Comparison of ENCODE assay signal across 10 cellular contexts in genomic region chr9:136977223-136978072, GRCh38. TPM values are rescaled to one million over a fixed set of nuclear protein-coding genes. Genes with fewer than 3 reads are reported as not detected.
DNase-seq lines count a peak whose midpoint lies in the region; ATAC-seq, FAIRE-seq and TF ChIP-seq lines count a peak whose summit lies in the region.
"Had no signal": no experiment of that assay in that cellular context is flagged by ENCODE, and none has a peak within 500 bp of the region (broad histone marks: within the 10 kb centered on the region; RNA-seq: fewer than 3 reads in every experiment).

PTGDS (plus strand) TSS chr9:136977504; CDS start chr9:136977579, 75 bp downstream.

- H3K4me3 Mint-ChIP-seq in GM23338: peak within 1 kb of the TSS; percentile 64
- peak within 1 kb of the TSS; percentile 52 for H3K4me3 Mint-ChIP-seq in central memory CD8-positive, alpha-beta T cell
- H3K4me3 Mint-ChIP-seq: activated naive CD8-positive, alpha-beta T cell treated with anti-CD3 and anti-CD28 coated beads, Interleukin-2, amount 50 U/mL, for 24 hours had no signal

- H3K27me3 Mint-ChIP-seq in GM23338 (ENCODE audit: insufficient read depth, low read depth, poor library complexity): peaks cover 7% of the 10 kb centered on the region
- H3K27me3 Mint-ChIP-seq in central memory CD8-positive, alpha-beta T cell: no peaks in the 10 kb centered on the region

- no peak within 1 kb of the TSS for H3K27ac Mint-ChIP-seq in GM23338
- no peak within 1 kb of the TSS for H3K27ac Mint-ChIP-seq in central memory CD8-positive, alpha-beta T cell (ENCODE audit: low read depth)
- H3K27ac Mint-ChIP-seq: activated naive CD8-positive, alpha-beta T cell treated with anti-CD3 and anti-CD28 coated beads, Interleukin-2, amount 50 U/mL, for 24 hours had no signal

- H3K27me3 ChIP-seq in GM23338 (ENCODE audit: insufficient read depth) (no peaks in the 10 kb centered on the region), skeletal muscle satellite cell (ENCODE audit: control insufficient read depth, insufficient read depth, low read length) (no peaks in the 10 kb centered on the region)

- no peak for TF ChIP-seq CTCF in GM23338 (conservative IDR thresholded peaks at IDR 0.05; ENCODE audit: low read depth in 2 of 2)
- TF ChIP-seq CTCF in kidney (IDR thresholded peaks at IDR 0.05; ENCODE audit: borderline replicate concordance, extremely low read depth, insufficient read depth): no peak

- H3K36me3 ChIP-seq in GM23338 (ENCODE audit: insufficient read depth): no peaks in the 10 kb centered on the region
- no peaks in the 10 kb centered on the region for H3K36me3 ChIP-seq in kidney (ENCODE audit: control insufficient read depth in 1 of 2, insufficient read depth in 2 of 2, low read length in 2 of 2)
- no peaks in the 10 kb centered on the region for H3K36me3 ChIP-seq in skeletal muscle satellite cell (ENCODE audit: insufficient read depth, low read length)

- H3K4me2 ChIP-seq in GM23338 (peak within 1 kb of the TSS; percentile 86), skeletal muscle satellite cell (ENCODE audit: low read length) (peak within 1 kb of the TSS; percentile 92)

- H3K79me2 ChIP-seq in GM23338 (replicated peaks; ENCODE audit: insufficient read depth): no peaks in the 10 kb centered on the region

- H3K9ac ChIP-seq in kidney (ENCODE audit: low read length in 2 of 2) (no peak within 1 kb of the TSS), skeletal muscle satellite cell (ENCODE audit: low read depth, low read length) (peak within 1 kb of the TSS; percentile 59)

- ATAC-seq in GM23338 (peak; percentile 25), GM21529 (IDR thresholded peaks at IDR 0.05; ENCODE audit: unreplicated experiment) (no peak)
- no peak for ATAC-seq in central memory CD8-positive, alpha-beta T cell (replicated peaks; ENCODE audit: extremely low read depth, poor library complexity, severe bottlenecking)

- intact Hi-C loops in kidney (cut with DNase I): no loop called here

- H3F3A ChIP-seq in GM23338 (replicated peaks; ENCODE audit: low read depth): no peaks in the 10 kb centered on the region

- no peak for FAIRE-seq in kidney (lab: Jason Lieb, UNC)
- no peak for FAIRE-seq in HTR-8/SVneo (lab: Jason Lieb, UNC)

- H3K9me3 ChIP-seq in kidney (ENCODE audit: control insufficient read depth in 1 of 2, low read length in 2 of 2) (no peaks in the 10 kb centered on the region), skeletal muscle satellite cell (replicated peaks; ENCODE audit: low read length) (no peaks in the 10 kb centered on the region)

- H3K4me1 ChIP-seq in GM23338 (ENCODE audit: insufficient read depth): no peaks in the 10 kb centered on the region
- peaks cover 0 to 14% of the 10 kb centered on the region in 2 donors for H3K4me1 ChIP-seq in kidney (ENCODE audit: control insufficient read depth in 1 of 2, insufficient read depth in 1 of 2, low read depth in 1 of 2, low read length in 2 of 2)
- H3K4me1 ChIP-seq in skeletal muscle satellite cell (ENCODE audit: control insufficient read depth, insufficient read depth, low read length): peaks cover 37% of the 10 kb centered on the region

- peaks cover 2% of the 10 kb centered on the region; the same call in 1 of the 3 replicates for H3K4me1 Mint-ChIP-seq in GM23338
- peaks cover 21% of the 10 kb centered on the region for H3K4me1 Mint-ChIP-seq in central memory CD8-positive, alpha-beta T cell

- peak within 1 kb of the TSS; percentile 52; the same call in 1 of the 2 replicates for H2AFZ ChIP-seq in GM23338

- H3K4me3 ChIP-seq in GM23338: peak within 1 kb of the TSS; percentile 70
- H3K4me3 ChIP-seq in kidney (ENCODE audit: low read length in 2 of 2): peak within 1 kb of the TSS in 1 of 2 donors; percentile 41
- peak within 1 kb of the TSS; percentile 71 for H3K4me3 ChIP-seq in skeletal muscle satellite cell (ENCODE audit: low read length)

- no peaks in the 10 kb centered on the region for H3K36me3 Mint-ChIP-seq in GM23338 (ENCODE audit: low read depth)
- peaks cover 2% of the 10 kb centered on the region for H3K36me3 Mint-ChIP-seq in central memory CD8-positive, alpha-beta T cell (ENCODE audit: insufficient read depth)

- H4K20me1 ChIP-seq in GM23338 (replicated peaks; ENCODE audit: insufficient read depth): no peaks in the 10 kb centered on the region

- no peak within 1 kb of the TSS for H3K27ac ChIP-seq in GM23338 (ENCODE audit: low read depth)
- peak within 1 kb of the TSS; percentile 17 to 23 for H3K27ac ChIP-seq in kidney (ENCODE audit: low read depth in 2 of 2, low read length in 2 of 2)

- DNase-seq in GM23338 (ENCODE audit: low spot score) (peak; percentile 40), kidney (peak; percentile 87), HTR-8/SVneo (ENCODE audit: insufficient read length, low spot score) (no peak)
- no peak for DNase-seq in central memory CD8-positive, alpha-beta T cell (ENCODE audit: low spot score in 2 of 2)
- DNase-seq in stimulated activated CD4-positive, alpha-beta T cell treated with anti-CD3 and anti-CD28 coated beads, Interleukin-4, amount 100 ng/mL, for 24 hours: no peak
- no peak for DNase-seq in stimulated activated CD4-positive, alpha-beta T cell treated with anti-CD3 and anti-CD28 coated beads, Interleukin-4, amount 100 ng/mL, for 1 hour
- DNase-seq: NCI-H1092 had no signal

- no peaks in the 10 kb centered on the region for H3K9me2 ChIP-seq in GM23338 (ENCODE audit: insufficient read depth)

- no peaks in the 10 kb centered on the region for H3K9me3 Mint-ChIP-seq in GM23338
- H3K9me3 Mint-ChIP-seq in central memory CD8-positive, alpha-beta T cell: no peaks in the 10 kb centered on the region
- H3K9me3 Mint-ChIP-seq: activated naive CD8-positive, alpha-beta T cell treated with anti-CD3 and anti-CD28 coated beads, Interleukin-2, amount 50 U/mL, for 24 hours had no signal

TF ChIP-seq in GM23338, 12 proteins besides CTCF, POLR2A, EP300 and RAD21 (continues in another document):
- TF ChIP-seq ZNF114 (CRISPR knock-in tag; IDR thresholded peaks at IDR 0.05) (no peak), ZNF462 (CRISPR knock-in tag; IDR thresholded peaks at IDR 0.05) (no peak), ZNF331 (CRISPR knock-in tag; IDR thresholded peaks at IDR 0.05; ENCODE audit: low read depth) (no peak), POLR2AphosphoS5 (IDR thresholded peaks at IDR 0.05; ENCODE audit: low read depth) (no peak), STAT1 (IDR thresholded peaks at IDR 0.05; ENCODE audit: unreplicated experiment) (no peak)

RNA-seq across cellular contexts. Expression of gene PTGDS, which starts in this region (rescaled TPM):
- 1.9 TPM in 1 of 2 replicates, not detected in the other for total RNA-seq in GM23338 (2014; rRNA removed; shearing (Covaris generic))
- polyA plus RNA-seq in GM23338 (2016; fragmentation: Nextera tagmentation; extraction: Ambion mirVana) (3.1 and 5.9 TPM in 2 replicates), kidney (ENCODE audit: insufficient read depth, low read depth, low replicate concordance) (709 TPM)
- 236 TPM for total RNA-seq in kidney
- 4.8 and 63.1 TPM in 2 replicates for total RNA-seq in skeletal muscle satellite cell (2012; rRNA removed)

Comparison
In these comparisons a context has a peak if more than half of its experiments do, and no peak if none do; other contexts are left out.
1. RNA of gene PTGDS (total RNA-seq): 236 TPM in kidney (single experiment); 1.9 TPM in GM23338; every median in the first group is over 10 times any median in the second.
2. RNA of gene PTGDS (polyA plus RNA-seq): 709 TPM in kidney (single experiment); 3.1 to 5.9 TPM in GM23338; every median in the first group is over 100 times any median in the second.
3. DNase-seq: peak in GM23338 (single experiment) and kidney (single experiment); none in central memory CD8-positive, alpha-beta T cell (0 of 2), stimulated activated CD4-positive, alpha-beta T cell treated with anti-CD3 and anti-CD28 coated beads, Interleukin-4, amount 100 ng/mL, for 24 hours (single experiment), stimulated activated CD4-positive, alpha-beta T cell treated with anti-CD3 and anti-CD28 coated beads, Interleukin-4, amount 100 ng/mL, for 1 hour (single experiment) and HTR-8/SVneo (single experiment).